11 cellular contexts compared by ENCODE assay signal in genomic region chr9:106120096-106120495, GRCh38.
"Had no signal": no experiment of that assay in that cellular context is flagged by ENCODE, and none has a peak within 500 bp of the region (broad histone marks: within the 10 kb centered on the region; RNA-seq: fewer than 3 reads in every experiment).

No MANE protein-coding gene starts in this region.

- H3K27ac ChIP-seq: HL-60, KMS-11 had no signal

- DNase-seq: IMR-90, Karpas-422, Kasumi-1, KBM-7, KG1 had no signal

- FAIRE-seq: HepG2, HTR-8/SVneo, K562 had no signal

- H3K4me3 ChIP-seq: K562 had no signal

- ATAC-seq: HepG2, K562 had no signal

- H3K9ac ChIP-seq: KMS-11 had no signal

- H3K4me1 Mint-ChIP-seq: IgD-negative memory B cell had no signal

- H3K27ac Mint-ChIP-seq: IgD-negative memory B cell had no signal

- H3K27me3 Mint-ChIP-seq: IgD-negative memory B cell had no signal

- H3K4me3 Mint-ChIP-seq: IgD-negative memory B cell had no signal

- H3K4me2 ChIP-seq: KMS-11 had no signal
